ENCODE assay signal across 1 cellular context in the genomic region with DNA sequence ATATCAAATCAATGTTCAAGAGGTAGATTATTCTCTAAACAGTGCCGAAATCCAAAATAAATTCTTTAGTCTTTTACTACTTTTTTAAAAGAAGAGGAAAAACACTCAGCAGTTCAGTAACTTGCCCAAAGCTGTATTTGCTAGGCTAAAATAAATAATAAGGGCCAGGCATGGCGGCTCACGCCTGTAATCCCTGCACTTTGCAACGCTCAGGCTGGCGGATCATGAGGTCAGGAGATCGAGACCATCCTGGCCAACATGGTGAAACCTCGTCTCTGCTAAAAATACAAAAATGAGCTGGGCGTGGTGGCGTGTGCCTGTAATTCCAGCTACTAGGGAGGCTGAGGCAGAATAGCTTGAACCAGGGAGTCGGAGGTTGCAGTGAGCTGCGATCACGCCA.
TF ChIP-seq lines count a peak whose summit lies in the region.

No MANE protein-coding gene starts in this region.

TF ChIP-seq in K562, 482 proteins besides CTCF, POLR2A, EP300 and RAD21:
- TF ChIP-seq, protein P1, sequence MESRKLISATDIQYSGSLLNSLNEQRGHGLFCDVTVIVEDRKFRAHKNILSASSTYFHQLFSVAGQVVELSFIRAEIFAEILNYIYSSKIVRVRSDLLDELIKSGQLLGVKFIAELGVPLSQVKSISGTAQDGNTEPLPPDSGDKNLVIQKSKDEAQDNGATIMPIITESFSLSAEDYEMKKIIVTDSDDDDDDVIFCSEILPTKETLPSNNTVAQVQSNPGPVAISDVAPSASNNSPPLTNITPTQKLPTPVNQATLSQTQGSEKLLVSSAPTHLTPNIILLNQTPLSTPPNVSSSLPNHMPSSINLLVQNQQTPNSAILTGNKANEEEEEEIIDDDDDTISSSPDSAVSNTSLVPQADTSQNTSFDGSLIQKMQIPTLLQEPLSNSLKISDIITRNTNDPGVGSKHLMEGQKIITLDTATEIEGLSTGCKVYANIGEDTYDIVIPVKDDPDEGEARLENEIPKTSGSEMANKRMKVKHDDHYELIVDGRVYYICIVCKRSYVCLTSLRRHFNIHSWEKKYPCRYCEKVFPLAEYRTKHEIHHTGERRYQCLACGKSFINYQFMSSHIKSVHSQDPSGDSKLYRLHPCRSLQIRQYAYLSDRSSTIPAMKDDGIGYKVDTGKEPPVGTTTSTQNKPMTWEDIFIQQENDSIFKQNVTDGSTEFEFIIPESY (CRISPR knock-in tag; IDR thresholded peaks at IDR 0.05) = peak; percentile 91
